8 cellular contexts compared by ENCODE assay signal in genomic region chr1:236603896-236604217, GRCh38. TPM values are rescaled to one million over a fixed set of nuclear protein-coding genes. Genes with fewer than 3 reads are reported as not detected.
DNase-seq lines count a peak whose midpoint lies in the region; ATAC-seq, FAIRE-seq and TF ChIP-seq lines count a peak whose summit lies in the region.

No MANE protein-coding gene starts in this region.

- H3K27me3 ChIP-seq in pancreas: no peaks in the 10 kb centered on the region

- peaks cover 0 to 8% (median 0%) of the 10 kb centered on the region in 3 donors for H3K36me3 ChIP-seq in pancreas

- peaks cover 11 to 22% (median 18%) of the 10 kb centered on the region in 3 donors for H3K4me1 ChIP-seq in pancreas

- H3K4me3 ChIP-seq in pancreas: peak overlapping the region; percentile 56 to 86 (median 77)

- no peak for TF ChIP-seq CTCF in pancreas (IDR thresholded peaks at IDR 0.05)

- intact Hi-C loops in pancreas (cut with DNase I): no loop called here

- H3K9me3 ChIP-seq in pancreas: no peaks in the 10 kb centered on the region

- peak; percentile 60 for DNase-seq in DMS 273 (lab: John Stamatoyannopoulos, UW; ENCODE audit: unreplicated experiment)
- no peak for DNase-seq in DMS 273 treated with DMSO at 0.1 percent for 48 hours (lab: John Stamatoyannopoulos, UW)
- DNase-seq in SW480 (ENCODE audit: low spot score): peak; percentile 14
- DNase-seq in fibroblast of gingiva (ENCODE audit: low read depth): peak; percentile 19
- no peak for DNase-seq in pancreas
- no peak for DNase-seq in GF-D8 (lab: John Stamatoyannopoulos, UW)
- no peak for DNase-seq in GOT3 (lab: John Stamatoyannopoulos, UW)

- ATAC-seq in HG02588 (IDR thresholded peaks at IDR 0.05; ENCODE audit: unreplicated experiment) (peak; percentile 3), pancreas (no peak)

- peak overlapping the region in 1 of 4 donors; percentile 87 for H3K27ac ChIP-seq in pancreas

- FAIRE-seq in pancreas (lab: Jason Lieb, UNC): no peak

- WGBS in pancreas, 2 donors: 0% methylated on average over 16 of the region's 16 CpGs

RNA-seq across cellular contexts. Expression of gene HEATR1, which starts 0.5 kb away (rescaled TPM):
- total RNA-seq in pancreas: 10 to 100 TPM; 13.7 to 21.2 (median 16.8) TPM
- polyA plus RNA-seq in pancreas: 1 to 10 TPM; 4.1 to 4.8 TPM

Comparison
In these comparisons a context has a peak if more than half of its experiments do, and no peak if none do; other contexts are left out.
1. DNase-seq: peak in DMS 273 (single experiment), SW480 (single experiment) and fibroblast of gingiva (single experiment); none in DMS 273 treated with DMSO at 0.1 percent for 48 hours (single experiment), pancreas (0 of 6), GF-D8 (single experiment) and GOT3 (single experiment).